Comparison of ENCODE assay signal across 17 cellular contexts in the genomic region with DNA sequence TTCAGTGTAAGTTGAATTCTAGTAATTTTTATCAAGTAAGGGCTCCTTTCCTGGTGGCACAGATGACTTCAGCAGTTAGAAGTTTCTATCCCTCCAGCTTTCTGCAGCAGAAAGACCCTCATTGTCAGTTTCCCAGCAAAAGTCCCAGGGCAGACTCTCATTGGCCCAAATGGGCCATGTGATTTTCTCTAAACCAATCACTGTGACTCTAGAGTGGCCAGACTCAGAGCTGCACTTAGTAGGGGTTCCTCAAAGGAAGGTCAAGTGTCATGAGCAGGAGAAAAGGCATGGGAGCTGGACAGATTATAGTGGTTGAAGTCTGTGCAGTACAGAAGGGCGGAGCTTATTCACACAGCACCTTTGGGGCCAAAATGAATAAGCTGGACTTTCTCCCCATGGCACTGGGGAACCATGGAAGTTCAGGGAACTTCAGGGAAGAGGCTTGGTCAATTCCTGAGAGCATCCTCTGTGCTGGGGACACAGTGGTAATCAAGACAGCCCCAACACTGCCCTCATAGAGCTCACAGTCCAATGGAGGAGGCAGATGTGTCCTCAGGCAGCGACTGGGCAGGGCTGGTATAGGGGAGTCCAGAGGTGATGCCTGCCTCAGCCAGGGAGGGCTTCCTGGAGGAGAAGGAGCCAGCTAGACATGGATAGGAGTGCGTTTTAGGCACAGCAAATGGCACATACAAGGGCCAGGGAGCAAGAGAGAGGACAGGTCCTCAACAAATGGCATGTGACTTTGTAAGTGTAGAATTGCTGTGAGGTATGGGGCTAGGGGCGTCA. TPM values are rescaled to one million over a fixed set of nuclear protein-coding genes. Genes with fewer than 3 reads are reported as not detected.
DNase-seq lines count a peak whose midpoint lies in the region; ATAC-seq, FAIRE-seq and TF ChIP-seq lines count a peak whose summit lies in the region.
"Had no signal": no experiment of that assay in that cellular context is flagged by ENCODE, and none has a peak within 500 bp of the region (broad histone marks: within the 10 kb centered on the region; RNA-seq: fewer than 3 reads in every experiment).

No MANE protein-coding gene starts in this region.

- H3K27me3 ChIP-seq in right atrium auricular region, result no peaks in the 10 kb centered on the region
- no peaks in the 10 kb centered on the region for H3K27me3 ChIP-seq in liver (ENCODE audit: control insufficient read depth in 4 of 4, insufficient read depth in 4 of 4, low read length in 3 of 4)
- H3K27me3 ChIP-seq in testis, result no peaks in the 10 kb centered on the region
- peaks cover 0 to 21% (median 0%) of the 10 kb centered on the region in 3 donors for H3K27me3 ChIP-seq in stomach
- H3K27me3 ChIP-seq: BLaER1 had no signal

- no peak overlapping the region for H3K9ac ChIP-seq in liver (ENCODE audit: low read depth in 1 of 2, low read length in 2 of 2)
- H3K9ac ChIP-seq: BLaER1 had no signal

- H3K27ac ChIP-seq in right atrium auricular region (no peak overlapping the region), liver (ENCODE audit: low read depth in 1 of 2, low read length in 2 of 2) (no peak overlapping the region), testis (no peak overlapping the region), stomach (no peak overlapping the region)
- H3K27ac ChIP-seq: BLaER1 had no signal

- H3K9me3 ChIP-seq in right atrium auricular region (no peaks in the 10 kb centered on the region), liver (ENCODE audit: control insufficient read depth in 4 of 4, low read length in 3 of 4) (no peaks in the 10 kb centered on the region), testis (no peaks in the 10 kb centered on the region), stomach (no peaks in the 10 kb centered on the region), mucosa of descending colon (no peaks in the 10 kb centered on the region)
- H3K9me3 ChIP-seq: BLaER1 had no signal

- intact Hi-C loops in Right ventricle myocardium inferior (cut with DNase I), result no loop called here
- intact Hi-C loops in testis (cut with DNase I; ENCODE audit: low total_unique reads), result no loop called here
- intact Hi-C loops in stomach (cut with DNase I; ENCODE audit: low total_unique reads), result no loop called here
- intact Hi-C loops in mucosa of descending colon (cut with DNase I, micrococcal nuclease), result no loop called here

- DNase-seq in Right ventricle myocardium inferior (ENCODE audit: missing footprints) (no peak), right atrium auricular region (ENCODE audit: low spot score) (no peak), testis (no peak), stomach (no peak), RCC 7860 (ENCODE audit: low spot score) (no peak), mucosa of descending colon (no peak)
- no peak for DNase-seq in effector memory CD8-positive, alpha-beta T cell
- DNase-seq: 8988T; CD8-positive, alpha-beta T cell; NCI-H1048; NCI-H1436 treated with DMSO at 0.1 percent for 48 hours; NCI-H2081; NCI-H510A treated with DMSO at 0.1 percent for 48 hours; SHP77 treated with DMSO at 0.1 percent for 48 hours had no signal

- peaks cover 5 to 8% of the 10 kb centered on the region in 2 donors for H3K4me1 Mint-ChIP-seq in effector memory CD8-positive, alpha-beta T cell (ENCODE audit: low read depth in 2 of 2)

- H3K27me3 Mint-ChIP-seq in effector memory CD8-positive, alpha-beta T cell, result no peaks in the 10 kb centered on the region

- H3K4me3 ChIP-seq in right atrium auricular region (no peak overlapping the region), liver (ENCODE audit: low read depth in 1 of 3, low read length in 3 of 3) (no peak overlapping the region), testis (no peak overlapping the region), stomach (no peak overlapping the region), mucosa of descending colon (no peak overlapping the region)
- H3K4me3 ChIP-seq: BLaER1 had no signal

- no peaks in the 10 kb centered on the region for H3K4me1 ChIP-seq in right atrium auricular region
- H3K4me1 ChIP-seq in liver (ENCODE audit: control insufficient read depth in 4 of 4, insufficient read depth in 4 of 4, low read length in 3 of 4), result peaks cover 1 to 18% (median 12%) of the 10 kb centered on the region in 4 donors
- peaks cover 3% of the 10 kb centered on the region for H3K4me1 ChIP-seq in testis
- peaks cover 0 to 8% (median 0%) of the 10 kb centered on the region in 4 donors for H3K4me1 ChIP-seq in stomach
- no peaks in the 10 kb centered on the region for H3K4me1 ChIP-seq in mucosa of descending colon (ENCODE audit: low read depth)
- H3K4me1 ChIP-seq: BLaER1 had no signal

- FAIRE-seq in RCC 7860 (lab: Jason Lieb, UNC), result no peak

- TF ChIP-seq POLR2A in testis (IDR thresholded peaks at IDR 0.05) (no peak), stomach (IDR thresholded peaks at IDR 0.05) (no peak)

- H3K27ac Mint-ChIP-seq in effector memory CD8-positive, alpha-beta T cell, result peak overlapping the region; percentile 41 to 64
- H3K27ac Mint-ChIP-seq: CD8-positive, alpha-beta T cell had no signal

- H3K9me3 Mint-ChIP-seq in effector memory CD8-positive, alpha-beta T cell, result no peaks in the 10 kb centered on the region
- H3K9me3 Mint-ChIP-seq: CD8-positive, alpha-beta T cell had no signal

- TF ChIP-seq EP300 in stomach (IDR thresholded peaks at IDR 0.05), result no peak

- 67% methylated on average over 4 of the region's 4 CpGs for WGBS in liver
- 60 to 72% methylated on average over 4 of the region's 4 CpGs for WGBS in testis, 2 donors
- 71 to 79% (median 74%) methylated on average over 4 of the region's 4 CpGs for WGBS in stomach, 5 donors

- peak; percentile 35 for ATAC-seq in Right ventricle myocardium inferior
- no peak for ATAC-seq in effector memory CD8-positive, alpha-beta T cell (replicated peaks)
- ATAC-seq in mucosa of descending colon, result no peak
- ATAC-seq: CD8-positive, alpha-beta T cell had no signal

- TF ChIP-seq RAD21 in liver (IDR thresholded peaks at IDR 0.05), result no peak

- peaks cover 17% of the 10 kb centered on the region for H3K36me3 Mint-ChIP-seq in effector memory CD8-positive, alpha-beta T cell (ENCODE audit: insufficient read depth)

- no peak for TF ChIP-seq CTCF in right atrium auricular region (IDR thresholded peaks at IDR 0.05)
- no peak for TF ChIP-seq CTCF in liver (IDR thresholded peaks at IDR 0.05; ENCODE audit: low read depth, low read length, missing input control)
- TF ChIP-seq CTCF in testis (IDR thresholded peaks at IDR 0.05), result no peak
- TF ChIP-seq CTCF in stomach (IDR thresholded peaks at IDR 0.05), result no peak
- no peak for TF ChIP-seq CTCF in mucosa of descending colon (IDR thresholded peaks at IDR 0.05)

- H3K4me3 Mint-ChIP-seq in effector memory CD8-positive, alpha-beta T cell, result no peak overlapping the region
- H3K4me3 Mint-ChIP-seq: CD8-positive, alpha-beta T cell had no signal

- peaks cover 36% of the 10 kb centered on the region for H3K36me3 ChIP-seq in right atrium auricular region
- H3K36me3 ChIP-seq in liver (ENCODE audit: control insufficient read depth in 4 of 4, insufficient read depth in 3 of 4, low read depth in 1 of 4, low read length in 3 of 4), result peaks cover 0 to 12% (median 3%) of the 10 kb centered on the region in 4 donors
- no peaks in the 10 kb centered on the region for H3K36me3 ChIP-seq in testis (ENCODE audit: low read depth, missing control alignments)
- peaks cover 0 to 29% (median 24%) of the 10 kb centered on the region in 4 donors for H3K36me3 ChIP-seq in stomach
- H3K36me3 ChIP-seq in mucosa of descending colon (ENCODE audit: low read depth), result no peaks in the 10 kb centered on the region

TF ChIP-seq in liver, 16 proteins besides CTCF, POLR2A, EP300 and RAD21 (continues in another document):
- TF ChIP-seq HNF4A (conservative IDR thresholded peaks at IDR 0.05) (peak; percentile 36 to 42), SP1 (IDR thresholded peaks at IDR 0.05) (no peak), YY1 (IDR thresholded peaks at IDR 0.05) (no peak)
- TF ChIP-seq, protein P1, sequence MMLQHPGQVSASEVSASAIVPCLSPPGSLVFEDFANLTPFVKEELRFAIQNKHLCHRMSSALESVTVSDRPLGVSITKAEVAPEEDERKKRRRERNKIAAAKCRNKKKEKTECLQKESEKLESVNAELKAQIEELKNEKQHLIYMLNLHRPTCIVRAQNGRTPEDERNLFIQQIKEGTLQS (IDR thresholded peaks at IDR 0.05), result no peak

RNA-seq across cellular contexts. Expression of a gene that starts 18.3 kb away (rescaled TPM):
- total RNA-seq in Right ventricle myocardium inferior (5,817 TPM), right atrium auricular region (1,000 to 10,000 TPM; 3,033 to 6,121 TPM), liver (under 1 TPM; 0.17 to 0.37 TPM), testis (10 to 100 TPM; 16.5 to 22.4 TPM), stomach (10 to 100 TPM in 1 of 5 donors, 1 to 10 TPM in 2, not detected in 2; 4.1 to 10.8 (median 6.2) TPM), mucosa of descending colon (1 to 10 TPM; 1.1 to 2.0 (median 1.6) TPM)
- polyA plus RNA-seq in liver (under 1 TPM in 1 of 2 donors, not detected in 1; 0.05 TPM), testis (ENCODE audit: insufficient read depth, low read depth, low replicate concordance) (61.1 TPM), stomach (10 to 100 TPM; 10.9 to 58.5 (median 11.3) TPM)
- total RNA-seq: CD8-positive, alpha-beta T cell; MCF 10A had no signal

RNA-seq across cellular contexts. Expression of a gene that starts 36.2 kb away (rescaled TPM):
- total RNA-seq in Right ventricle myocardium inferior (not detected), right atrium auricular region (under 1 TPM in 1 of 2 donors, not detected in 1; 0.75 TPM), liver (1 to 10 TPM in 1 of 2 donors, under 1 TPM in 1; 0.08 to 1.3 TPM), testis (10 to 100 TPM in 1 of 2 donors, 1 to 10 TPM in 1; 5.9 to 13.7 TPM), stomach (under 1 TPM in 1 of 5 donors, not detected in 4; 0.92 TPM), mucosa of descending colon (not detected)
- polyA plus RNA-seq in liver (under 1 TPM in 1 of 2 donors, not detected in 1; 0.08 TPM), testis (ENCODE audit: insufficient read depth, low read depth, low replicate concordance) (6.4 TPM), stomach (1 to 10 TPM in 2 of 3 donors, under 1 TPM in 1; 0.61 to 7.0 (median 1.1) TPM)
- total RNA-seq: CD8-positive, alpha-beta T cell had no signal

RNA-seq across cellular contexts. Expression of a gene that starts 53.3 kb away (rescaled TPM):
- total RNA-seq in Right ventricle myocardium inferior (24.8 TPM), right atrium auricular region (10 to 100 TPM; 18.2 to 24.1 TPM), liver (1 to 10 TPM; 3.5 to 8.6 TPM), testis (100 to 1,000 TPM; 197 to 200 TPM), stomach (100 to 1,000 TPM in 1 of 5 donors, 10 to 100 TPM in 3, 1 to 10 TPM in 1; 8.8 to 120 (median 21.8) TPM), mucosa of descending colon (10 to 100 TPM; 15.7 to 34.6 (median 17.0) TPM)
- polyA plus RNA-seq in liver (10 to 100 TPM in 1 of 2 donors, 1 to 10 TPM in 1; 3.5 to 11.1 TPM), testis (ENCODE audit: insufficient read depth, low read depth, low replicate concordance) (114 TPM), stomach (10 to 100 TPM; 12.6 to 16.2 (median 14.6) TPM)

RNA-seq across cellular contexts. Expression of a gene that starts 59.1 kb away (rescaled TPM):
- total RNA-seq in Right ventricle myocardium inferior (0.97 TPM), right atrium auricular region (1 to 10 TPM; 3.0 to 8.2 TPM), liver (1 to 10 TPM; 4.0 to 7.3 TPM), testis (10 to 100 TPM; 29.5 to 30.2 TPM), stomach (10 to 100 TPM in 1 of 5 donors, 1 to 10 TPM in 1, under 1 TPM in 2, not detected in 1; 0.72 to 20.6 (median 1.0) TPM), mucosa of descending colon (1 to 10 TPM in 2 of 3 donors, under 1 TPM in 1; 0.70 to 1.4 (median 1.2) TPM)
- polyA plus RNA-seq in liver (1 to 10 TPM; 1.3 to 4.2 TPM), testis (ENCODE audit: insufficient read depth, low read depth, low replicate concordance) (7.4 TPM), stomach (1 to 10 TPM; 1.1 to 2.9 (median 1.9) TPM)
- total RNA-seq: CD8-positive, alpha-beta T cell; MCF 10A had no signal

Comparison
In these comparisons a context has a peak if more than half of its experiments do, and no peak if none do; other contexts are left out.
1. RNA of a gene that starts 18.3 kb away (total RNA-seq): 3,033 to 6,121 TPM in right atrium auricular region and 5,817 TPM in Right ventricle myocardium inferior (single experiment); 16.5 to 22.4 TPM in testis, 4.1 to 10.8 TPM in stomach, 1.1 to 2.0 TPM in mucosa of descending colon and 0.17 to 0.37 TPM in liver; every median in the first group is over 100 times any median in the second.